ENCODE assay signal across 16 cellular contexts in the genomic region with DNA sequence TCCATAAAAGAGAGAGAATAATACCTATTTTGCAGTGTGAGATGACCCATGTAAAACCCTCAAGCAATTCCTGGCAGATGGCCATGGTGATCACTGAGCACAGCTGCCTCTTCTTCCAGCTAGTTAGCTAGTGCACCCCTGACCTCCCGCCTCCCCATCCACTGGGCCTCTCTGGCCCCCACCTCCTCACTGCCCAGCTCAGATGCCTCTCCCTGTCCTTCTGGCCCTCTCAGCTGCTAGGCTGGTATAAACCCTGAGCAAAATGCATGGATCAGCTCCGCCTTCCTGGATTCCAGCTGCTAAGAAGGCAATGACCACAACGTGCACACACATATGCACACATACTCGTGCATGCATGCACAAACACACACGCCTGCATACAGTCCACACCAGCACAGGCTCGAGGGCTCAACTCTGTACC.
DNase-seq lines count a peak whose midpoint lies in the region; ATAC-seq and TF ChIP-seq lines count a peak whose summit lies in the region.
"Had no signal": no experiment of that assay in that cellular context is flagged by ENCODE, and none has a peak within 500 bp of the region (broad histone marks: within the 10 kb centered on the region; RNA-seq: fewer than 3 reads in every experiment).

No MANE protein-coding gene starts in this region.

- WGBS in mesenchymal stem cell = 70% methylated on average over 6 of the region's 6 CpGs

- H3K27ac ChIP-seq in RWPE2 (ENCODE audit: poor library complexity, severe bottlenecking) (no peak overlapping the region), upper lobe of right lung (no peak overlapping the region), mesenchymal stem cell (ENCODE audit: low read length, poor library complexity, severe bottlenecking) (no peak overlapping the region)
- H3K27ac ChIP-seq: esophagus muscularis mucosa, KMS-11 had no signal

- no peak overlapping the region for H4K91ac ChIP-seq in mesenchymal stem cell (ENCODE audit: low read length)

- ATAC-seq in RWPE2 (ENCODE audit: low read depth) = no peak
- ATAC-seq in upper lobe of right lung = no peak
- ATAC-seq: PC-3 had no signal

- no peak overlapping the region for H2AFZ ChIP-seq in mesenchymal stem cell (ENCODE audit: low read depth, low read length)

- DNase-seq in activated CD8-positive, alpha-beta memory T cell treated with anti-CD3 and anti-CD28 coated beads, Interleukin-2, amount 50 U/mL, for 48 hours = peak; percentile 26
- no peak for DNase-seq in activated CD8-positive, alpha-beta memory T cell treated with anti-CD3 and anti-CD28 coated beads for 24 hours
- DNase-seq in RWPE2 (ENCODE audit: low spot score) = peak; percentile 27
- peak; percentile 53 for DNase-seq in kidney tubule cell (ENCODE audit: low spot score)
- peak; percentile 22 for DNase-seq in upper lobe of right lung
- DNase-seq in GOT3 (lab: John Stamatoyannopoulos, UW) = no peak
- DNase-seq in mesenchymal stem cell = no peak
- DNase-seq: activated naive CD4-positive, alpha-beta T cell; DMS153; immature natural killer cell; mammary epithelial cell; NCI-H1436 treated with DMSO at 0.1 percent for 48 hours; NCI-H510A; PC-3 had no signal

- H2BK15ac ChIP-seq in mesenchymal stem cell (ENCODE audit: low read depth, poor library complexity, severe bottlenecking) = no peak overlapping the region

- H3K36me3 ChIP-seq in RWPE2 (ENCODE audit: low read depth) (no peaks in the 10 kb centered on the region), upper lobe of right lung (no peaks in the 10 kb centered on the region), mesenchymal stem cell (ENCODE audit: control insufficient read depth in 1 of 2, insufficient read depth in 2 of 2, low read depth in 1 of 2, low read length in 2 of 2) (peaks cover 0 to 14% of the 10 kb centered on the region in 2 experiments)
- H3K36me3 ChIP-seq: esophagus muscularis mucosa had no signal

- no peak overlapping the region for H2AK5ac ChIP-seq in mesenchymal stem cell (ENCODE audit: low read length, severe bottlenecking)

- H3K9ac ChIP-seq in mesenchymal stem cell (ENCODE audit: low read length) = no peak overlapping the region
- H3K9ac ChIP-seq: KMS-11 had no signal

- H3K27me3 ChIP-seq in RWPE2 (ENCODE audit: insufficient read depth, poor library complexity, severe bottlenecking) (no peaks in the 10 kb centered on the region), upper lobe of right lung (no peaks in the 10 kb centered on the region), mesenchymal stem cell (ENCODE audit: control insufficient read depth in 1 of 2, insufficient read depth in 1 of 2, low read length in 2 of 2) (peaks cover 0 to 43% of the 10 kb centered on the region in 2 experiments)
- H3K27me3 ChIP-seq: esophagus muscularis mucosa had no signal

- peaks cover 7% of the 10 kb centered on the region for H3K4me1 ChIP-seq in RWPE2 (ENCODE audit: insufficient read depth, poor library complexity, severe bottlenecking)
- no peaks in the 10 kb centered on the region for H3K4me1 ChIP-seq in upper lobe of right lung
- H3K4me1 ChIP-seq in mesenchymal stem cell (ENCODE audit: control insufficient read depth, insufficient read depth, low read depth, low read length) = peaks cover 49% of the 10 kb centered on the region

- H2BK12ac ChIP-seq in mesenchymal stem cell (ENCODE audit: low read length in 2 of 2) = no peak overlapping the region

- no peak overlapping the region for H3K14ac ChIP-seq in mesenchymal stem cell (ENCODE audit: low read length in 2 of 2)

- no peak overlapping the region for H2BK120ac ChIP-seq in mesenchymal stem cell (ENCODE audit: low read depth, low read length)

- H3K23ac ChIP-seq in mesenchymal stem cell (ENCODE audit: low read length in 2 of 2) = no peak overlapping the region

- peaks cover 27% of the 10 kb centered on the region for H3K79me1 ChIP-seq in mesenchymal stem cell (replicated peaks; ENCODE audit: low read length, poor library complexity, severe bottlenecking)

- H4K8ac ChIP-seq in mesenchymal stem cell (ENCODE audit: low read length) = no peak overlapping the region

- H3K4me2 ChIP-seq in mesenchymal stem cell (ENCODE audit: low read length, poor library complexity, severe bottlenecking) = no peak overlapping the region
- H3K4me2 ChIP-seq: KMS-11 had no signal

- H2BK5ac ChIP-seq in mesenchymal stem cell (ENCODE audit: low read depth, low read length, poor library complexity, severe bottlenecking) = no peak overlapping the region

- H3K4ac ChIP-seq in mesenchymal stem cell (ENCODE audit: low read depth in 1 of 2, low read length in 2 of 2) = no peak overlapping the region

- intact Hi-C loops in upper lobe of right lung (cut with DNase I) = no loop called here

- no peak overlapping the region for H3K18ac ChIP-seq in mesenchymal stem cell (ENCODE audit: low read depth in 1 of 2, low read length in 2 of 2)

- H3K4me3 ChIP-seq in RWPE2 (ENCODE audit: severe bottlenecking) (no peak overlapping the region), upper lobe of right lung (no peak overlapping the region), mesenchymal stem cell (ENCODE audit: insufficient read depth in 1 of 2, low read depth in 1 of 2, low read length in 2 of 2) (no peak overlapping the region)
- H3K4me3 ChIP-seq: esophagus muscularis mucosa had no signal

- no peaks in the 10 kb centered on the region for H3K9me3 ChIP-seq in RWPE2 (ENCODE audit: severe bottlenecking)
- no peaks in the 10 kb centered on the region for H3K9me3 ChIP-seq in upper lobe of right lung
- no peaks in the 10 kb centered on the region for H3K9me3 ChIP-seq in mesenchymal stem cell (ENCODE audit: control insufficient read depth, low read length)
- H3K9me3 ChIP-seq: esophagus muscularis mucosa had no signal

- TF ChIP-seq CTCF in RWPE2 (IDR thresholded peaks at IDR 0.05; ENCODE audit: poor library complexity, severe bottlenecking) (no peak), upper lobe of right lung (IDR thresholded peaks at IDR 0.05) (no peak)

Comparison
In these comparisons a context has a peak if more than half of its experiments do, and no peak if none do; other contexts are left out.
1. DNase-seq: peak in activated CD8-positive, alpha-beta memory T cell treated with anti-CD3 and anti-CD28 coated beads, Interleukin-2, amount 50 U/mL, for 48 hours (single experiment), RWPE2 (single experiment), kidney tubule cell (single experiment) and upper lobe of right lung (single experiment); none in activated CD8-positive, alpha-beta memory T cell treated with anti-CD3 and anti-CD28 coated beads for 24 hours (single experiment), GOT3 (single experiment) and mesenchymal stem cell (single experiment).